Comparison of ENCODE assay signal across 8 cellular contexts in genomic region chr10:112383325-112383724, GRCh38. TPM values are rescaled to one million over a fixed set of nuclear protein-coding genes. Genes with fewer than 3 reads are reported as not detected.
A peak's percentile ranks its signal among the peaks of the same experiment; 100 is the strongest.
DNase-seq lines count a peak whose midpoint lies in the region; ATAC-seq lines count a peak whose summit lies in the region.
"Had no signal": no experiment of that assay in that cellular context is flagged by ENCODE, and none has a peak within 500 bp of the region (broad histone marks: within the 10 kb centered on the region; RNA-seq: fewer than 3 reads in every experiment).

No MANE protein-coding gene starts in this region.

- no peak for ATAC-seq in HG02970 (IDR thresholded peaks at IDR 0.05; ENCODE audit: low FRiP score, unreplicated experiment)

- no peaks in the 10 kb centered on the region for H3K36me3 ChIP-seq in Karpas-422 (ENCODE audit: insufficient read depth, low read length)

- H3K27ac ChIP-seq in Karpas-422 (ENCODE audit: low read length) = no peak overlapping the region

- peaks cover 2% of the 10 kb centered on the region for H3K4me1 ChIP-seq in Karpas-422 (ENCODE audit: low read length)

- DNase-seq in GM03348 (ENCODE audit: low spot score) = peak; percentile 41
- peak; percentile 94 for DNase-seq in OCI-M1 (lab: John Stamatoyannopoulos, UW)
- DNase-seq in fibroblast of peridontal ligament (ENCODE audit: extremely low read depth) = peak; percentile 7
- peak; percentile 74 for DNase-seq in renal cortical epithelial cell (ENCODE audit: low read depth)
- no peak for DNase-seq in Karpas-422
- DNase-seq in SHP77 (lab: John Stamatoyannopoulos, UW) = no peak
- DNase-seq: H7 had no signal

- peaks cover 83% of the 10 kb centered on the region for H3K79me2 ChIP-seq in Karpas-422 (ENCODE audit: low read length)

- H2AFZ ChIP-seq in Karpas-422 (ENCODE audit: low read length) = no peak overlapping the region

- H3K9me2 ChIP-seq in Karpas-422 (replicated peaks; ENCODE audit: insufficient read depth, low read length) = no peaks in the 10 kb centered on the region

- no peaks in the 10 kb centered on the region for H3K27me3 ChIP-seq in Karpas-422 (ENCODE audit: low read length)

- no peak overlapping the region for H3K4me2 ChIP-seq in Karpas-422 (ENCODE audit: low read depth, low read length, poor library complexity, severe bottlenecking)

- H4K20me1 ChIP-seq in Karpas-422 (ENCODE audit: insufficient read depth, low read depth, low read length) = no peaks in the 10 kb centered on the region

- H3K9ac ChIP-seq in Karpas-422 (ENCODE audit: low read length) = no peak overlapping the region

- no peak overlapping the region for H3K4me3 ChIP-seq in Karpas-422 (ENCODE audit: low read length)

- H3K9me3 ChIP-seq in Karpas-422 (ENCODE audit: low read length) = no peaks in the 10 kb centered on the region

RNA-seq across cellular contexts. Expression of gene ACSL5, which starts 9.4 kb away (rescaled TPM):
- total RNA-seq in renal cortical epithelial cell = 5.8 and 11.8 TPM in 2 replicates
- total RNA-seq in Karpas-422 (2014; rRNA removed; shearing (Covaris generic); ENCODE audit: low replicate concordance) = 55.6 and 63.6 TPM in 2 replicates

Comparison
In these comparisons a context has a peak if more than half of its experiments do, and no peak if none do; other contexts are left out.
1. DNase-seq: peak in GM03348 (single experiment), OCI-M1 (single experiment), fibroblast of peridontal ligament (single experiment) and renal cortical epithelial cell (single experiment); none in Karpas-422 (single experiment) and SHP77 (0 of 2).